Comparison of ENCODE assay signal across 15 cellular contexts in the genomic region with DNA sequence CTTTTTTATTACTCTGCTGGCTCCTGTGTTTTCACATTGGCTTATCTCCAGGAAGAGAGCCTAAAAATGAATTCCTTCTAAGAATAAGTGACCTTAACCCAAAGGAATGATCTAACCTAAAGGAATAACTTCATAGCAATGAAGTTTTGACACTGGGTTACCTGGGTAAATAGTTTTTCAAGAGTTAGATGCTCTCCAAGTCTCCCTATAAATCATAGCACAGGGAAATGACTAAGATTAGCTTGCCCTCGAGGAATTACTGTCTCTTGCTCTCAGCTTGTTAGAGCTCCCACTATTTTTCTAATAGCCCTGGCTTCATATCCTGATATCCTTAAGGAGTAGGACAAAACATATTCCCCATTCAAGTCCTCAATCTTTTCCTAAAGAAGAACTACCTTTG.
"Had no signal": no experiment of that assay in that cellular context is flagged by ENCODE, and none has a peak within 500 bp of the region (broad histone marks: within the 10 kb centered on the region; RNA-seq: fewer than 3 reads in every experiment).

No MANE protein-coding gene starts in this region.

- DNase-seq: activated CD4-positive, alpha-beta T cell treated with anti-CD3 and anti-CD28 coated beads, Interleukin-2, amount 10 ng/mL, durations not matched to agents 7 days and 5 days; activated CD8-positive, alpha-beta T cell treated with anti-CD3 and anti-CD28 coated beads, Interleukin-2, amount 10 ng/mL, durations not matched to agents 7 days and 5 days; activated naive CD4-positive, alpha-beta T cell treated with Interleukin-2 at 50 U/mL for 16 hours; activated naive CD8-positive, alpha-beta T cell treated with anti-CD3 and anti-CD28 coated beads, Interleukin-2, amount 10 ng/mL, durations not matched to agents 7 days and 5 days; activated T-cell treated with anti-CD3 and anti-CD28 coated beads, Interleukin-2, amount 50 U/mL, for 24 hours; brain microvascular endothelial cell; stimulated activated naive CD8-positive, alpha-beta T cell treated with anti-CD3 and anti-CD28 coated beads, Interleukin-15, Interleukin-2, amounts not matched to agents 100 U/mL and 50 U/mL, for 24 hours; substantia nigra had no signal

- FAIRE-seq: urothelium cell line had no signal

- ATAC-seq: activated CD8-positive, alpha-beta T cell treated with anti-CD3 and anti-CD28 coated beads, Interleukin-2, amount 10 ng/mL, durations not matched to agents 7 days and 5 days; stimulated activated naive CD8-positive, alpha-beta T cell treated with anti-CD3 and anti-CD28 coated beads, Interleukin-15, Interleukin-2, amounts not matched to agents 100 U/mL and 50 U/mL, for 24 hours had no signal

- H3K9me3 Mint-ChIP-seq: activated CD4-positive, alpha-beta T cell treated with anti-CD3 and anti-CD28 coated beads, Interleukin-2, amount 10 ng/mL, durations not matched to agents 7 days and 5 days; activated T-helper 2 cell treated with anti-CD3 and anti-CD28 coated beads, Interferon-gamma antibody, Interleukin-2, Interleukin-4, amounts not matched to agents 10 μg/mL and 5 μg/mL and 100 μg/mL, durations not matched to agents 14 hours and 24 hours and 36 hours; central memory CD8-positive, alpha-beta T cell had no signal

- H3K36me3 Mint-ChIP-seq: activated naive CD8-positive, alpha-beta T cell treated with anti-CD3 and anti-CD28 coated beads, Interleukin-2, amount 10 ng/mL, durations not matched to agents 7 days and 5 days had no signal

- H3K27ac ChIP-seq: brain microvascular endothelial cell, coronary artery, prostate gland, right atrium auricular region, tibial nerve had no signal

- H3K4me3 Mint-ChIP-seq: activated CD4-positive, alpha-beta T cell treated with anti-CD3 and anti-CD28 coated beads, Interleukin-2, amount 10 ng/mL, durations not matched to agents 7 days and 5 days; activated CD8-positive, alpha-beta T cell treated with anti-CD3 and anti-CD28 coated beads, Interleukin-2, amount 10 ng/mL, durations not matched to agents 7 days and 5 days; activated naive CD8-positive, alpha-beta T cell treated with anti-CD3 and anti-CD28 coated beads, Interleukin-2, amount 10 ng/mL, durations not matched to agents 7 days and 5 days; activated T-cell treated with anti-CD3 and anti-CD28 coated beads, Interleukin-2, amount 50 U/mL, for 24 hours; central memory CD8-positive, alpha-beta T cell had no signal

- H3K4me1 ChIP-seq: prostate gland had no signal

- H3K36me3 ChIP-seq: brain microvascular endothelial cell, prostate gland, right atrium auricular region, tibial nerve had no signal

- H3K4me1 Mint-ChIP-seq: activated CD4-positive, alpha-beta T cell treated with anti-CD3 and anti-CD28 coated beads, Interleukin-2, amount 10 ng/mL, durations not matched to agents 7 days and 5 days; activated naive CD8-positive, alpha-beta T cell treated with anti-CD3 and anti-CD28 coated beads, Interleukin-2, amount 10 ng/mL, durations not matched to agents 7 days and 5 days; central memory CD8-positive, alpha-beta T cell had no signal

- H3K9me3 ChIP-seq: prostate gland had no signal

- H3K27ac Mint-ChIP-seq: activated CD4-positive, alpha-beta T cell treated with anti-CD3 and anti-CD28 coated beads, Interleukin-2, amount 10 ng/mL, durations not matched to agents 7 days and 5 days; activated CD8-positive, alpha-beta T cell treated with anti-CD3 and anti-CD28 coated beads, Interleukin-2, amount 10 ng/mL, durations not matched to agents 7 days and 5 days; activated naive CD8-positive, alpha-beta T cell treated with anti-CD3 and anti-CD28 coated beads, Interleukin-2, amount 10 ng/mL, durations not matched to agents 7 days and 5 days; activated T-cell treated with anti-CD3 and anti-CD28 coated beads, Interleukin-2, amount 50 U/mL, for 24 hours; activated T-helper 2 cell treated with anti-CD3 and anti-CD28 coated beads, Interferon-gamma antibody, Interleukin-2, Interleukin-4, amounts not matched to agents 10 μg/mL and 5 μg/mL and 100 μg/mL, durations not matched to agents 14 hours and 24 hours and 36 hours had no signal

- H3K4me3 ChIP-seq: coronary artery, prostate gland, right atrium auricular region, tibial nerve had no signal

- H3K27me3 ChIP-seq: brain microvascular endothelial cell, right atrium auricular region, tibial nerve had no signal

- H3K27me3 Mint-ChIP-seq: activated CD4-positive, alpha-beta T cell treated with anti-CD3 and anti-CD28 coated beads, Interleukin-2, amount 10 ng/mL, durations not matched to agents 7 days and 5 days; activated naive CD8-positive, alpha-beta T cell treated with anti-CD3 and anti-CD28 coated beads, Interleukin-2, amount 10 ng/mL, durations not matched to agents 7 days and 5 days; central memory CD8-positive, alpha-beta T cell had no signal
